In genomic region chr17:19298561-19299213, GRCh38 we compare ENCODE assay signal across 14 cellular contexts.
DNase-seq lines count a peak whose midpoint lies in the region; ATAC-seq lines count a peak whose summit lies in the region.
"Had no signal": no experiment of that assay in that cellular context is flagged by ENCODE, and none has a peak within 500 bp of the region (broad histone marks: within the 10 kb centered on the region; RNA-seq: fewer than 3 reads in every experiment).

No MANE protein-coding gene starts in this region.

- H3K9me3 ChIP-seq in Karpas-422 (ENCODE audit: low read length) = no peaks in the 10 kb centered on the region
- no peaks in the 10 kb centered on the region for H3K9me3 ChIP-seq in adipocyte (ENCODE audit: control insufficient read depth, low read length)

- no peaks in the 10 kb centered on the region for H3K9me2 ChIP-seq in Karpas-422 (replicated peaks; ENCODE audit: insufficient read depth, low read length)

- H3K9ac ChIP-seq in Karpas-422 (ENCODE audit: low read length) = no peak overlapping the region
- peak overlapping the region; percentile 68 for H3K9ac ChIP-seq in adipocyte (ENCODE audit: low read length)

- no peak overlapping the region for H2AFZ ChIP-seq in Karpas-422 (ENCODE audit: low read length)
- H2AFZ ChIP-seq: PC-9 had no signal

- H3K79me2 ChIP-seq in Karpas-422 (ENCODE audit: low read length) = no peaks in the 10 kb centered on the region

- H3K36me3 ChIP-seq in Karpas-422 (ENCODE audit: insufficient read depth, low read length) (no peaks in the 10 kb centered on the region), adipocyte (ENCODE audit: control insufficient read depth, insufficient read depth, low read length, severe bottlenecking) (no peaks in the 10 kb centered on the region)

- no peak overlapping the region for H3K4me2 ChIP-seq in Karpas-422 (ENCODE audit: low read depth, low read length, poor library complexity, severe bottlenecking)
- H3K4me2 ChIP-seq: PC-9 had no signal

- H3K4me1 ChIP-seq in Karpas-422 (ENCODE audit: low read length) (peaks cover 11% of the 10 kb centered on the region), adipocyte (ENCODE audit: control insufficient read depth, insufficient read depth, low read length) (peaks cover 55% of the 10 kb centered on the region)

- ATAC-seq in HG03565 (IDR thresholded peaks at IDR 0.05; ENCODE audit: unreplicated experiment) = no peak
- ATAC-seq in GM18858 (IDR thresholded peaks at IDR 0.05; ENCODE audit: unreplicated experiment) = no peak
- ATAC-seq: CD8-positive, alpha-beta T cell; K562 had no signal

- H3K4me3 ChIP-seq in Karpas-422 (ENCODE audit: low read length) = no peak overlapping the region
- peak overlapping the region; percentile 30 for H3K4me3 ChIP-seq in adipocyte (ENCODE audit: low read length)
- H3K4me3 ChIP-seq: K562, PC-9 had no signal

- H4K20me1 ChIP-seq in Karpas-422 (ENCODE audit: insufficient read depth, low read depth, low read length) = peaks cover 47% of the 10 kb centered on the region

- H3K27me3 ChIP-seq in Karpas-422 (ENCODE audit: low read length) = no peaks in the 10 kb centered on the region
- no peaks in the 10 kb centered on the region for H3K27me3 ChIP-seq in adipocyte (replicated peaks; ENCODE audit: control insufficient read depth, insufficient read depth, low read length)
- no peaks in the 10 kb centered on the region for H3K27me3 ChIP-seq in layer of hippocampus (ENCODE audit: control insufficient read depth, insufficient read depth, low read length)

- H3K27ac ChIP-seq in Karpas-422 (ENCODE audit: low read length) (no peak overlapping the region), layer of hippocampus (ENCODE audit: low read depth, low read length) (peak overlapping the region; percentile 42), substantia nigra (ENCODE audit: low read depth, low read length, poor library complexity, severe bottlenecking) (peak overlapping the region; percentile 52)
- H3K27ac ChIP-seq: PC-9 had no signal

- DNase-seq in Karpas-422 (peak; percentile 30), adipocyte (ENCODE audit: low read depth) (peak; percentile 22), substantia nigra (lab: John Stamatoyannopoulos, UW) (no peak), T-helper 1 cell (no peak)
- DNase-seq: CD8-positive, alpha-beta T cell; DMS79 treated with DMSO at 0.1 percent for 48 hours; NCI-H1092; NCI-H2107; NCI-H748 treated with DMSO at 0.1 percent for 48 hours; PC-9 had no signal

Comparison
In these comparisons a context has a peak if more than half of its experiments do, and no peak if none do; other contexts are left out.
1. DNase-seq: peak in Karpas-422 (single experiment) and adipocyte (single experiment); none in substantia nigra (0 of 49) and T-helper 1 cell (0 of 5).